ENCODE assay signal across 1 cellular context in the genomic region with DNA sequence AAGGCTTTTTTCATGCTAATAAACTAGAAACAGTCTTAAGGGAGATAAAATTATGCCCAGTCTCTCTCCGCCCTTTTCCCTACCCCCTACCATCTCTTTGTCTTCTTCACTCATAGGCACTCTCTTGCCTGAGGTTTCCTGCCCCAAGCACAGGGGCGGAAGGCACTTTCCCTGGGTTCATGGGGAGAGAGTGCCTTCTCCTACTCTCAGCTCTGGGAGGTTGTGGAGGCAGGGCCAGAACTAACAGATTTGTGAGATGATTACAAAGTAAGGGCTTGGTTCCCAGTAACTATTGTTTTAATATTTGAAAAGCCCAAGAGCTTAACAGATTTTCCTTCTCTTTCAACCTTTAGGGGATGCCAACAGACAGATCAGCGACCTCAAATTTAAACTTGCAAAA.
TF ChIP-seq lines count a peak whose summit lies in the region.

No MANE protein-coding gene starts in this region.

TF ChIP-seq in WTC11, 78 proteins besides CTCF, POLR2A, EP300 and RAD21 (continued from another document):
- TF ChIP-seq, protein P1, sequence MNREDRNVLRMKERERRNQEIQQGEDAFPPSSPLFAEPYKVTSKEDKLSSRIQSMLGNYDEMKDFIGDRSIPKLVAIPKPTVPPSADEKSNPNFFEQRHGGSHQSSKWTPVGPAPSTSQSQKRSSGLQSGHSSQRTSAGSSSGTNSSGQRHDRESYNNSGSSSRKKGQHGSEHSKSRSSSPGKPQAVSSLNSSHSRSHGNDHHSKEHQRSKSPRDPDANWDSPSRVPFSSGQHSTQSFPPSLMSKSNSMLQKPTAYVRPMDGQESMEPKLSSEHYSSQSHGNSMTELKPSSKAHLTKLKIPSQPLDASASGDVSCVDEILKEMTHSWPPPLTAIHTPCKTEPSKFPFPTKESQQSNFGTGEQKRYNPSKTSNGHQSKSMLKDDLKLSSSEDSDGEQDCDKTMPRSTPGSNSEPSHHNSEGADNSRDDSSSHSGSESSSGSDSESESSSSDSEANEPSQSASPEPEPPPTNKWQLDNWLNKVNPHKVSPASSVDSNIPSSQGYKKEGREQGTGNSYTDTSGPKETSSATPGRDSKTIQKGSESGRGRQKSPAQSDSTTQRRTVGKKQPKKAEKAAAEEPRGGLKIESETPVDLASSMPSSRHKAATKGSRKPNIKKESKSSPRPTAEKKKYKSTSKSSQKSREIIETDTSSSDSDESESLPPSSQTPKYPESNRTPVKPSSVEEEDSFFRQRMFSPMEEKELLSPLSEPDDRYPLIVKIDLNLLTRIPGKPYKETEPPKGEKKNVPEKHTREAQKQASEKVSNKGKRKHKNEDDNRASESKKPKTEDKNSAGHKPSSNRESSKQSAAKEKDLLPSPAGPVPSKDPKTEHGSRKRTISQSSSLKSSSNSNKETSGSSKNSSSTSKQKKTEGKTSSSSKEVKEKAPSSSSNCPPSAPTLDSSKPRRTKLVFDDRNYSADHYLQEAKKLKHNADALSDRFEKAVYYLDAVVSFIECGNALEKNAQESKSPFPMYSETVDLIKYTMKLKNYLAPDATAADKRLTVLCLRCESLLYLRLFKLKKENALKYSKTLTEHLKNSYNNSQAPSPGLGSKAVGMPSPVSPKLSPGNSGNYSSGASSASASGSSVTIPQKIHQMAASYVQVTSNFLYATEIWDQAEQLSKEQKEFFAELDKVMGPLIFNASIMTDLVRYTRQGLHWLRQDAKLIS (CRISPR knock-in tag; IDR thresholded peaks at IDR 0.05; ENCODE audit: borderline replicate concordance), result no peak
- TF ChIP-seq FOXP1 (CRISPR knock-in tag; IDR thresholded peaks at IDR 0.05; ENCODE audit: borderline replicate concordance) (no peak), TP53 (CRISPR knock-in tag; IDR thresholded peaks at IDR 0.05) (no peak), SMAD3 (CRISPR knock-in tag; IDR thresholded peaks at IDR 0.05; ENCODE audit: borderline replicate concordance) (no peak), TEAD1 (CRISPR knock-in tag; IDR thresholded peaks at IDR 0.05) (no peak), CBFB (CRISPR knock-in tag; IDR thresholded peaks at IDR 0.05; ENCODE audit: low read depth) (no peak), ETV6 (CRISPR knock-in tag; IDR thresholded peaks at IDR 0.05) (no peak), NR3C1 (CRISPR knock-in tag; conservative IDR thresholded peaks at IDR 0.05; ENCODE audit: low read depth) (no peak), IRF2 (CRISPR knock-in tag; IDR thresholded peaks at IDR 0.05; ENCODE audit: borderline replicate concordance, low read depth) (no peak), USF2 (CRISPR knock-in tag; IDR thresholded peaks at IDR 0.05) (no peak), RORB (CRISPR knock-in tag; IDR thresholded peaks at IDR 0.05) (no peak), FOXJ3 (CRISPR knock-in tag; IDR thresholded peaks at IDR 0.05; ENCODE audit: borderline replicate concordance) (no peak), PRRX2 (CRISPR knock-in tag; IDR thresholded peaks at IDR 0.05) (no peak), JAZF1 (CRISPR knock-in tag; IDR thresholded peaks at IDR 0.05) (no peak)
- TF ChIP-seq, protein P2, sequence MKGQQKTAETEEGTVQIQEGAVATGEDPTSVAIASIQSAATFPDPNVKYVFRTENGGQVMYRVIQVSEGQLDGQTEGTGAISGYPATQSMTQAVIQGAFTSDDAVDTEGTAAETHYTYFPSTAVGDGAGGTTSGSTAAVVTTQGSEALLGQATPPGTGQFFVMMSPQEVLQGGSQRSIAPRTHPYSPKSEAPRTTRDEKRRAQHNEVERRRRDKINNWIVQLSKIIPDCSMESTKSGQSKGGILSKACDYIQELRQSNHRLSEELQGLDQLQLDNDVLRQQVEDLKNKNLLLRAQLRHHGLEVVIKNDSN (CRISPR knock-in tag; IDR thresholded peaks at IDR 0.05), result no peak
- TF ChIP-seq, protein P3, sequence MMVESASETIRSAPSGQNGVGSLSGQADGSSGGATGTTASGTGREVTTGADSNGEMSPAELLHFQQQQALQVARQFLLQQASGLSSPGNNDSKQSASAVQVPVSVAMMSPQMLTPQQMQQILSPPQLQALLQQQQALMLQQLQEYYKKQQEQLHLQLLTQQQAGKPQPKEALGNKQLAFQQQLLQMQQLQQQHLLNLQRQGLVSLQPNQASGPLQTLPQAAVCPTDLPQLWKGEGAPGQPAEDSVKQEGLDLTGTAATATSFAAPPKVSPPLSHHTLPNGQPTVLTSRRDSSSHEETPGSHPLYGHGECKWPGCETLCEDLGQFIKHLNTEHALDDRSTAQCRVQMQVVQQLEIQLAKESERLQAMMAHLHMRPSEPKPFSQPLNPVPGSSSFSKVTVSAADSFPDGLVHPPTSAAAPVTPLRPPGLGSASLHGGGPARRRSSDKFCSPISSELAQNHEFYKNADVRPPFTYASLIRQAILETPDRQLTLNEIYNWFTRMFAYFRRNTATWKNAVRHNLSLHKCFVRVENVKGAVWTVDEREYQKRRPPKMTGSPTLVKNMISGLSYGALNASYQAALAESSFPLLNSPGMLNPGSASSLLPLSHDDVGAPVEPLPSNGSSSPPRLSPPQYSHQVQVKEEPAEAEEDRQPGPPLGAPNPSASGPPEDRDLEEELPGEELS (CRISPR knock-in tag; IDR thresholded peaks at IDR 0.05), result no peak
TF ChIP-seq in WTC11: peak in this region for 0.
